9 cellular contexts compared by ENCODE assay signal in genomic region chr4:17811078-17811603, GRCh38. TPM values are rescaled to one million over a fixed set of nuclear protein-coding genes. Genes with fewer than 3 reads are reported as not detected.
DNase-seq lines count a peak whose midpoint lies in the region; ATAC-seq and TF ChIP-seq lines count a peak whose summit lies in the region.
"Had no signal": no experiment of that assay in that cellular context is flagged by ENCODE, and none has a peak within 500 bp of the region (broad histone marks: within the 10 kb centered on the region; RNA-seq: fewer than 3 reads in every experiment).

No MANE protein-coding gene starts in this region.

- H3K4me3 ChIP-seq in IMR-90 (ENCODE audit: insufficient read depth, low read depth, low read length) (peak overlapping the region; percentile 63), ascending aorta (peak overlapping the region; percentile 72 to 83), testis (peak overlapping the region; percentile 83 to 93)

- TF ChIP-seq POLR2A in IMR-90 (IDR thresholded peaks at IDR 0.05; ENCODE audit: low read depth, low read length) (no peak), testis (IDR thresholded peaks at IDR 0.05) (no peak)

- in situ Hi-C loops in IMR-90 (cut with MboI; ENCODE audit: low sequenced_read_pairs): loop anchor here (10.0 to 25.0 kb wide), 2 partner anchors 224 to 784 kb away; partner anchors contain the start of gene LAP3

- 0% methylated on average over 19 of the region's 48 CpGs; no CpG with 5 or more reads in 1 of the 2 experiments for WGBS in IMR-90 (ENCODE audit: extremely low coverage in 2 of 2, insufficient read length in 1 of 2), 2 experiments
- 1% methylated on average over 20 to 45 of the region's 48 CpGs for WGBS in testis, 2 donors

- peak overlapping the region; percentile 44 for H2AK5ac ChIP-seq in IMR-90 (ENCODE audit: low read depth, low read length)

- intact Hi-C loops in IMR-90 (cut with micrococcal nuclease): loop anchor here (2.0 to 10.0 kb wide), 3 partner anchors 124 to 212 kb away; no protein-coding TSS in a partner anchor
- intact Hi-C loops in ascending aorta (cut with DNase I): loop anchor here (2.0 to 5.0 kb wide), 2 partner anchors 196 to 1579 kb away; partner anchors contain the start of gene MED28
- intact Hi-C loops in testis (cut with DNase I; ENCODE audit: low total_unique reads): no loop called here

- DNase-seq in IMR-90 (no peak), ascending aorta (ENCODE audit: low spot score in 2 of 2) (peak in 1 of 2 donors; percentile 64), left kidney (ENCODE audit: low read depth, low spot score) (peak; percentile 65), testis (peak; percentile 20), NCI-H128 (lab: John Stamatoyannopoulos, UW; ENCODE audit: unreplicated experiment) (no peak), HuH-7.5 (ENCODE audit: low spot score) (no peak)

- H3K4me1 ChIP-seq in IMR-90 (ENCODE audit: control insufficient read depth, insufficient read depth, low read length): peaks cover 2% of the 10 kb centered on the region; the same call in 1 of the 2 replicates
- H3K4me1 ChIP-seq in ascending aorta: peaks cover 9 to 26% of the 10 kb centered on the region in 2 donors
- peaks cover 28% of the 10 kb centered on the region for H3K4me1 ChIP-seq in testis

- CTCF ChIA-PET in IMR-90 (lab: Yijun Ruan, JAX): interaction anchor here (1.3 kb wide), 1 partner anchor 262 kb away, joined by 3 read pairs; no protein-coding TSS in a partner anchor

- peak overlapping the region; percentile 22 for H3K56ac ChIP-seq in IMR-90 (ENCODE audit: extremely low read depth, insufficient read depth, low read length)

- H3K27ac ChIP-seq in IMR-90 (ENCODE audit: insufficient read depth, low read length) (peak overlapping the region; percentile 28), ascending aorta (no peak overlapping the region), testis (peak overlapping the region in 1 of 2 donors; percentile 11)

- 0 out of 2 replicates have a peak overlapping the region, but pooled peaks have one; percentile 33 for H2BK120ac ChIP-seq in IMR-90 (ENCODE audit: low read depth, low read length)

- H2BK15ac ChIP-seq in IMR-90 (ENCODE audit: low read depth, low read length): no peak overlapping the region

- ATAC-seq in GM18502 (IDR thresholded peaks at IDR 0.05; ENCODE audit: poor library complexity, unreplicated experiment) (peak; percentile 31), GM21619 (IDR thresholded peaks at IDR 0.05; ENCODE audit: unreplicated experiment) (peak; percentile 28), IMR-90 (ENCODE audit: low read depth) (peak; percentile 31)

- no peaks in the 10 kb centered on the region for H3K36me3 ChIP-seq in IMR-90 (ENCODE audit: control insufficient read depth, insufficient read depth, low read length)
- no peaks in the 10 kb centered on the region for H3K36me3 ChIP-seq in ascending aorta
- no peaks in the 10 kb centered on the region for H3K36me3 ChIP-seq in testis (ENCODE audit: low read depth, missing control alignments)
- H3K36me3 ChIP-seq: adrenal gland had no signal

- H3K9me3 ChIP-seq in IMR-90 (ENCODE audit: control insufficient read depth, insufficient read depth, low read length): no peaks in the 10 kb centered on the region
- H3K9me3 ChIP-seq in ascending aorta: no peaks in the 10 kb centered on the region
- no peaks in the 10 kb centered on the region for H3K9me3 ChIP-seq in testis
- H3K9me3 ChIP-seq: adrenal gland had no signal

- 0 out of 2 replicates have a peak overlapping the region, but pooled peaks have one; percentile 24 for H3K18ac ChIP-seq in IMR-90 (ENCODE audit: low read depth, low read length)

- no peak for TF ChIP-seq RAD21 in IMR-90 (IDR thresholded peaks at IDR 0.05; ENCODE audit: low read length)

- H3K79me1 ChIP-seq in IMR-90 (ENCODE audit: low read depth in 1 of 2, low read length in 2 of 2): peaks cover 2 to 18% of the 10 kb centered on the region in 2 experiments

- peaks cover 23% of the 10 kb centered on the region; the same call in 1 of the 2 replicates for H4K20me1 ChIP-seq in IMR-90 (ENCODE audit: insufficient read depth, low read length)

- peak overlapping the region; percentile 35 for H2BK5ac ChIP-seq in IMR-90 (ENCODE audit: low read depth, low read length, poor library complexity, severe bottlenecking)

- H3K23ac ChIP-seq in IMR-90 (ENCODE audit: low read depth, low read length): peak overlapping the region; percentile 92

- dilution Hi-C loops in IMR-90 (cut with HindIII; ENCODE audit: low sequenced_read_pairs, unreplicated experiment): no loop called here

- peak overlapping the region; percentile 88 for H2AK9ac ChIP-seq in IMR-90 (replicated peaks; ENCODE audit: low read depth, low read length, poor library complexity)

- peak overlapping the region; percentile 98 for H3K4me2 ChIP-seq in IMR-90 (ENCODE audit: low read depth, low read length)

- TF ChIP-seq CTCF in IMR-90 (conservative IDR thresholded peaks at IDR 0.05; ENCODE audit: low read depth, low read length): no peak
- no peak for TF ChIP-seq CTCF in ascending aorta (IDR thresholded peaks at IDR 0.05)
- TF ChIP-seq CTCF in testis (IDR thresholded peaks at IDR 0.05): no peak

- peak overlapping the region; percentile 76 for H4K91ac ChIP-seq in IMR-90 (ENCODE audit: insufficient read depth, low read depth, low read length)

- peak overlapping the region; percentile 76 for H3K14ac ChIP-seq in IMR-90 (replicated peaks; ENCODE audit: low read depth, low read length)

- H4K5ac ChIP-seq in IMR-90 (ENCODE audit: low read depth, low read length): no peak overlapping the region

- H3K9me1 ChIP-seq in IMR-90 (ENCODE audit: insufficient read depth, low read length): no peaks in the 10 kb centered on the region

- POLR2A ChIA-PET in IMR-90 (lab: Charles Lee; ENCODE audit: unreplicated experiment): no interaction called here

- peak overlapping the region; percentile 82 for H3K4ac ChIP-seq in IMR-90 (ENCODE audit: low read depth, low read length)

- H3K9ac ChIP-seq in IMR-90 (ENCODE audit: low read depth, low read length): peak overlapping the region; percentile 80

- H3K27me3 ChIP-seq in IMR-90 (ENCODE audit: control insufficient read depth, insufficient read depth, low read length) (no peaks in the 10 kb centered on the region), ascending aorta (no peaks in the 10 kb centered on the region), testis (no peaks in the 10 kb centered on the region)
- H3K27me3 ChIP-seq: adrenal gland had no signal

- peak overlapping the region; percentile 49 to 59; a peak in 2 of 4 replicates for H4K8ac ChIP-seq in IMR-90 (ENCODE audit: low read depth in 2 of 2, low read length in 2 of 2)

- no TSS peak for BruUV-seq in IMR-90 (replicated peaks; lab: Mats Ljungman, UMichigan)

- H2BK20ac ChIP-seq in IMR-90 (ENCODE audit: low read depth, low read length): no peak overlapping the region

- H2AFZ ChIP-seq in IMR-90 (replicated peaks; ENCODE audit: low read length, poor library complexity): peak overlapping the region; percentile 94

TF ChIP-seq in IMR-90, 13 proteins besides CTCF, POLR2A, EP300 and RAD21 (continues in another document):
- TF ChIP-seq NFE2L2 (IDR thresholded peaks at IDR 0.05; ENCODE audit: low read depth, low read length): no peak
- TF ChIP-seq FOS (IDR thresholded peaks at IDR 0.05; ENCODE audit: low read depth, low read length): no peak
- TF ChIP-seq MAFK (IDR thresholded peaks at IDR 0.05; ENCODE audit: low read depth, low read length): no peak
- no peak for TF ChIP-seq BHLHE40 (IDR thresholded peaks at IDR 0.05; ENCODE audit: low read depth, low read length)
- no peak for TF ChIP-seq MAZ (IDR thresholded peaks at IDR 0.05; ENCODE audit: borderline replicate concordance, low read depth, low read length)
- TF ChIP-seq, protein P1, sequence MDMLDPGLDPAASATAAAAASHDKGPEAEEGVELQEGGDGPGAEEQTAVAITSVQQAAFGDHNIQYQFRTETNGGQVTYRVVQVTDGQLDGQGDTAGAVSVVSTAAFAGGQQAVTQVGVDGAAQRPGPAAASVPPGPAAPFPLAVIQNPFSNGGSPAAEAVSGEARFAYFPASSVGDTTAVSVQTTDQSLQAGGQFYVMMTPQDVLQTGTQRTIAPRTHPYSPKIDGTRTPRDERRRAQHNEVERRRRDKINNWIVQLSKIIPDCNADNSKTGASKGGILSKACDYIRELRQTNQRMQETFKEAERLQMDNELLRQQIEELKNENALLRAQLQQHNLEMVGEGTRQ (IDR thresholded peaks at IDR 0.05; ENCODE audit: low read depth, low read length): no peak
- no peak for TF ChIP-seq ELK1 (IDR thresholded peaks at IDR 0.05; ENCODE audit: borderline replicate concordance, low read depth, low read length)
- no peak for TF ChIP-seq RCOR1 (IDR thresholded peaks at IDR 0.05; ENCODE audit: insufficient replicate concordance, low read length)
- TF ChIP-seq MXI1 (IDR thresholded peaks at IDR 0.05; ENCODE audit: borderline replicate concordance, low read depth, low read length): no peak

RNA-seq across cellular contexts. Expression of gene NCAPG, which starts 0.4 kb away (rescaled TPM):
- total RNA-seq in IMR-90 (2012; rRNA removed) (26.7 and 41.7 TPM in 2 replicates), ascending aorta (not detected), testis (10 to 100 TPM in 1 of 2 donors, 1 to 10 TPM in 1; 7.6 to 13.3 TPM)
- polyA plus RNA-seq in IMR-90 (2012; rRNA removed) (9.1 and 10.9 TPM in 2 replicates), testis (ENCODE audit: insufficient read depth, low read depth, low replicate concordance) (12.5 TPM)
- 1.1 and 2.8 TPM in 2 replicates for polyA plus RNA-seq in IMR-90 (2012; cell fraction: cytosol; rRNA removed)
- polyA plus RNA-seq in IMR-90 (2012; cell fraction: nucleus; rRNA removed; ENCODE audit: low replicate concordance): 0.86 and 6.0 TPM in 2 replicates

RNA-seq across cellular contexts. Expression of gene DCAF16, which starts 0.6 kb away (rescaled TPM):
- total RNA-seq in IMR-90 (2012; rRNA removed): 23.6 and 31.5 TPM in 2 replicates
- 15.0 and 15.1 TPM in 2 replicates for polyA plus RNA-seq in IMR-90 (2012; rRNA removed)
- polyA plus RNA-seq in IMR-90 (2012; cell fraction: cytosol; rRNA removed): 8.7 and 13.0 TPM in 2 replicates
- polyA plus RNA-seq in IMR-90 (2012; cell fraction: nucleus; rRNA removed; ENCODE audit: low replicate concordance): 12.6 and 33.6 TPM in 2 replicates
- total RNA-seq in ascending aorta: 7.9 TPM
- total RNA-seq in testis: 10 to 100 TPM; 42.6 to 48.0 TPM
- polyA plus RNA-seq in testis (ENCODE audit: insufficient read depth, low read depth, low replicate concordance): 30.5 TPM

RNA-seq across cellular contexts. Expression of gene FAM184B, which starts 29.7 kb away (rescaled TPM):
- total RNA-seq in IMR-90 (2012; rRNA removed) (0.18 and 0.28 TPM in 2 replicates), ascending aorta (not detected), testis (under 1 TPM; 0.08 to 0.19 TPM)
- polyA plus RNA-seq in IMR-90 (2012; rRNA removed) (0.07 and 0.13 TPM in 2 replicates), testis (ENCODE audit: insufficient read depth, low read depth, low replicate concordance) (0.26 TPM)
- polyA plus RNA-seq in IMR-90 (2012; cell fraction: cytosol; rRNA removed): 0.07 and 0.08 TPM in 2 replicates
- polyA plus RNA-seq in IMR-90 (2012; cell fraction: nucleus; rRNA removed; ENCODE audit: low replicate concordance): 0.03 and 0.06 TPM in 2 replicates

Comparison
In these comparisons a context has a peak if more than half of its experiments do, and no peak if none do; other contexts are left out.
1. DNase-seq: peak in left kidney (single experiment) and testis (single experiment); none in IMR-90 (single experiment), NCI-H128 (single experiment) and HuH-7.5 (single experiment).
2. Peak in every context shown above with its lines, with median percentiles within 50 percentile points of each other: ATAC-seq and H3K4me3 ChIP-seq.